In genomic region chr4:145709336-145709735, GRCh38 we compare ENCODE assay signal across 14 cellular contexts. TPM values are rescaled to one million over a fixed set of nuclear protein-coding genes. Genes with fewer than 3 reads are reported as not detected.
A peak's percentile ranks its signal among the peaks of the same experiment; 100 is the strongest.
DNase-seq lines count a peak whose midpoint lies in the region; ATAC-seq and TF ChIP-seq lines count a peak whose summit lies in the region.
"Had no signal": no experiment of that assay in that cellular context is flagged by ENCODE, and none has a peak within 500 bp of the region (broad histone marks: within the 10 kb centered on the region; RNA-seq: fewer than 3 reads in every experiment).

No MANE protein-coding gene starts in this region.

- no peak overlapping the region for H4K8ac ChIP-seq in mesenchymal stem cell (ENCODE audit: low read length)

- H3K23ac ChIP-seq in mesenchymal stem cell (ENCODE audit: low read length in 2 of 2): no peak overlapping the region

- no peak overlapping the region for H3K18ac ChIP-seq in mesenchymal stem cell (ENCODE audit: low read depth in 1 of 2, low read length in 2 of 2)

- peak overlapping the region; percentile 7 for H2AK5ac ChIP-seq in mesenchymal stem cell (ENCODE audit: low read length, severe bottlenecking)

- 91% methylated on average over 1 of the region's 1 CpG for WGBS in mesenchymal stem cell

- DNase-seq in NCI-H345 treated with DMSO at 0.1 percent for 48 hours (lab: John Stamatoyannopoulos, UW; ENCODE audit: unreplicated experiment) (peak; percentile 60), mesenchymal stem cell (no peak), LoVo (ENCODE audit: low spot score) (no peak), midbrain (lab: John Stamatoyannopoulos, UW) (no peak), Peyer's patch (no peak)
- DNase-seq: esophagus squamous epithelium, GDM1 had no signal

- H3K4me3 ChIP-seq in mesenchymal stem cell (ENCODE audit: insufficient read depth in 1 of 2, low read depth in 1 of 2, low read length in 2 of 2) (no peak overlapping the region), Peyer's patch (no peak overlapping the region)
- H3K4me3 ChIP-seq: BLaER1 treated with 17β-estradiol and CSF1 and Interleukin-3, amounts not matched to agents 10 nM and 100 nM; esophagus squamous epithelium; smooth muscle cell had no signal

- TF ChIP-seq CTCF in Peyer's patch (IDR thresholded peaks at IDR 0.05): no peak

- H2BK120ac ChIP-seq in mesenchymal stem cell (ENCODE audit: low read depth, low read length): no peak overlapping the region

- H3K4ac ChIP-seq in mesenchymal stem cell (ENCODE audit: low read depth in 1 of 2, low read length in 2 of 2): no peak overlapping the region

- H2BK15ac ChIP-seq in mesenchymal stem cell (ENCODE audit: low read depth, poor library complexity, severe bottlenecking): no peak overlapping the region

- H3K36me3 ChIP-seq in mesenchymal stem cell (ENCODE audit: control insufficient read depth in 1 of 2, insufficient read depth in 2 of 2, low read depth in 1 of 2, low read length in 2 of 2) (no peaks in the 10 kb centered on the region), Peyer's patch (no peaks in the 10 kb centered on the region)
- H3K36me3 ChIP-seq: BLaER1 treated with 17β-estradiol and CSF1 and Interleukin-3, amounts not matched to agents 10 nM and 100 nM; esophagus squamous epithelium had no signal

- H3K9ac ChIP-seq in mesenchymal stem cell (ENCODE audit: low read length): no peak overlapping the region
- H3K9ac ChIP-seq: BLaER1 treated with 17β-estradiol and CSF1 and Interleukin-3, amounts not matched to agents 10 nM and 100 nM had no signal

- H3K27ac ChIP-seq in mesenchymal stem cell (ENCODE audit: low read length, poor library complexity, severe bottlenecking) (no peak overlapping the region), Peyer's patch (no peak overlapping the region)
- H3K27ac ChIP-seq: BLaER1 treated with 17β-estradiol and CSF1 and Interleukin-3, amounts not matched to agents 10 nM and 100 nM had no signal

- no peak for TF ChIP-seq POLR2A in Peyer's patch (IDR thresholded peaks at IDR 0.05)

- peaks cover 3% of the 10 kb centered on the region for H3K4me1 ChIP-seq in mesenchymal stem cell (ENCODE audit: control insufficient read depth, insufficient read depth, low read depth, low read length)
- H3K4me1 ChIP-seq in Peyer's patch: no peaks in the 10 kb centered on the region
- H3K4me1 ChIP-seq: BLaER1 treated with 17β-estradiol and CSF1 and Interleukin-3, amounts not matched to agents 10 nM and 100 nM had no signal

- H3K27me3 ChIP-seq in mesenchymal stem cell (ENCODE audit: control insufficient read depth in 1 of 2, insufficient read depth in 1 of 2, low read length in 2 of 2) (no peaks in the 10 kb centered on the region), Peyer's patch (no peaks in the 10 kb centered on the region)
- H3K27me3 ChIP-seq: BLaER1 treated with 17β-estradiol and CSF1 and Interleukin-3, amounts not matched to agents 10 nM and 100 nM; esophagus squamous epithelium had no signal

- no peak overlapping the region for H4K91ac ChIP-seq in mesenchymal stem cell (ENCODE audit: low read length)

- no peak overlapping the region for H2BK12ac ChIP-seq in mesenchymal stem cell (ENCODE audit: low read length in 2 of 2)

- peak; percentile 18 for ATAC-seq in GM21515 (IDR thresholded peaks at IDR 0.05; ENCODE audit: unreplicated experiment)
- peak; percentile 15 for ATAC-seq in HG03159 (IDR thresholded peaks at IDR 0.05; ENCODE audit: unreplicated experiment)
- no peak for ATAC-seq in GM19455 (IDR thresholded peaks at IDR 0.05; ENCODE audit: unreplicated experiment)

- no peaks in the 10 kb centered on the region for H3K79me1 ChIP-seq in mesenchymal stem cell (replicated peaks; ENCODE audit: low read length, poor library complexity, severe bottlenecking)

- no peak overlapping the region for H2BK5ac ChIP-seq in mesenchymal stem cell (ENCODE audit: low read depth, low read length, poor library complexity, severe bottlenecking)

- H2AFZ ChIP-seq in mesenchymal stem cell (ENCODE audit: low read depth, low read length): no peak overlapping the region

- no peak overlapping the region for H3K14ac ChIP-seq in mesenchymal stem cell (ENCODE audit: low read length in 2 of 2)

- H3K9me3 ChIP-seq in mesenchymal stem cell (ENCODE audit: control insufficient read depth, low read length): peaks cover 9% of the 10 kb centered on the region
- peaks cover 0 to 8% (median 0%) of the 10 kb centered on the region in 4 donors for H3K9me3 ChIP-seq in Peyer's patch
- H3K9me3 ChIP-seq: esophagus squamous epithelium had no signal

- H3K4me2 ChIP-seq in mesenchymal stem cell (ENCODE audit: low read length, poor library complexity, severe bottlenecking): no peak overlapping the region
- H3K4me2 ChIP-seq: BLaER1 treated with 17β-estradiol and CSF1 and Interleukin-3, amounts not matched to agents 10 nM and 100 nM; smooth muscle cell had no signal

RNA-seq across cellular contexts. Expression of gene C4orf51, which starts 29.4 kb away (rescaled TPM):
- polyA plus RNA-seq in mesenchymal stem cell (2013, experiment 1 of 2): not detected
- not detected for polyA plus RNA-seq in mesenchymal stem cell (2013, experiment 2 of 2)
- not detected for total RNA-seq in Peyer's patch
- total RNA-seq: esophagus squamous epithelium, HT1080, lung microvascular endothelial cell, smooth muscle cell had no signal
- polyA plus RNA-seq: smooth muscle cell had no signal
